16 cellular contexts compared by ENCODE assay signal in the genomic region with DNA sequence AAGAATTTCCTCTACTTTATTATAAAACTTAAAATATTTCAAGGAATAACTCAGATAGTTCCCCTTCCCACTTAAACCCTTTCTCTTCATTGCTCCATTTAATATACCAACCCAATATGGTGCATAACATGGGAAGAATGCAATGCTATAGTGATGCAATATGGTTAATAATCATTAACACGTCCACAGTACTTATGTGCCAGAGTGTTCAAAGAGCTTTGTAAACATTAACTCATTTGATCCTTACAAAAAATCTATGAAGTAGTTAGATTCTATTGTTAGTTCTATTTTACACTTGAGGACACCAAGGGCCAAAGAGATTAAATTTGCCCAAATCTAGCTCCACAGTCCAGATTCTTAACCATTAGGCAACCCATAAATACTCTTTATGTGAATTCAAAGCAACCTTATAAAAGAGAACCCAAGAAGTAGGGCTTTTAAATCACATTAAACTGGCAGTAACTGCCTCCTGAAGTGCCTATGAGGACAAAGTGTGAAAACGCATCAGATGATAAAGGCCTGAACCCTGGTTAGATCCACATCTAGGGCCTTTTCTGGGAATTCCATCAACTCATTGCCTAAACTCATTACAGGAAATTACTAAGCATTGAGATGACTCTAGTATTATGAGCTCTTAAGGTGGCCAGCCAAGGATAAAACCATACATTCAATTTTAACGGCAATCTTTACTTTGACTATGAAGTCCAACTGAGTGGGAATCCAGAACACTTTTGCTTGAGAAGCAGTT.
A peak's percentile ranks its signal among the peaks of the same experiment; 100 is the strongest.
DNase-seq lines count a peak whose midpoint lies in the region; ATAC-seq, FAIRE-seq and TF ChIP-seq lines count a peak whose summit lies in the region.
"Had no signal": no experiment of that assay in that cellular context is flagged by ENCODE, and none has a peak within 500 bp of the region (broad histone marks: within the 10 kb centered on the region; RNA-seq: fewer than 3 reads in every experiment).

No MANE protein-coding gene starts in this region.

- peak; percentile 84 for FAIRE-seq in small intestine (lab: Jason Lieb, UNC)

- 25 to 60% (median 38%) methylated on average over 3 of the region's 3 CpGs for WGBS in small intestine, 3 donors

- peak overlapping the region; percentile 3 to 41 for H3K27ac ChIP-seq in small intestine (ENCODE audit: low read depth in 1 of 2, low read length in 1 of 2)
- H3K27ac ChIP-seq in foreskin keratinocyte: no peak overlapping the region

- peak; percentile 35 for ATAC-seq in GM19043 (IDR thresholded peaks at IDR 0.05; ENCODE audit: low read depth, unreplicated experiment)
- no peak for ATAC-seq in activated T-cell treated with anti-CD3 and anti-CD28 coated beads, Interleukin-2, amount 50 U/mL, for 72 hours (replicated peaks in 1 of 2)
- ATAC-seq in foreskin keratinocyte: no peak
- ATAC-seq: SK-N-SH treated with all-trans-retinoic acid at 6 μM for 48 hours had no signal

- no peak for TF ChIP-seq CTCF in foreskin keratinocyte (conservative IDR thresholded peaks at IDR 0.05)

- no peaks in the 10 kb centered on the region for H3K9me3 ChIP-seq in small intestine (ENCODE audit: control insufficient read depth, low read depth)

- H3K27me3 Mint-ChIP-seq in activated T-cell treated with anti-CD3 and anti-CD28 coated beads, Interleukin-2, amount 50 U/mL, for 72 hours (ENCODE audit: low read depth): peaks cover 9% of the 10 kb centered on the region
- peaks cover 2% of the 10 kb centered on the region for H3K27me3 Mint-ChIP-seq in activated CD4-positive, alpha-beta T cell treated with anti-CD3 and anti-CD28 coated beads, Interleukin-2, amount 10 ng/mL, durations not matched to agents 24 days and 14 days
- H3K27me3 Mint-ChIP-seq: CD4-positive, CD25-positive, alpha-beta regulatory T cell had no signal

- H3K4me3 ChIP-seq in small intestine (ENCODE audit: low read depth in 1 of 2, low read length in 2 of 2): no peak overlapping the region

- DNase-seq in HT1080 (ENCODE audit: low read depth) (peak; percentile 51), glomerular endothelial cell (ENCODE audit: extremely low read depth, low read depth, low spot score) (peak; percentile 29), small intestine (peak; percentile 82), foreskin keratinocyte (no peak)
- DNase-seq in activated T-cell treated with anti-CD3 and anti-CD28 coated beads, Interleukin-2, amount 50 U/mL, for 72 hours: no peak
- DNase-seq in activated CD4-positive, alpha-beta T cell treated with anti-CD3 and anti-CD28 coated beads for 4 hours: no peak
- DNase-seq in activated CD4-positive, alpha-beta T cell treated with anti-CD3 and anti-CD28 coated beads, Interleukin-2, amount 10 ng/mL, durations not matched to agents 24 days and 14 days: no peak
- DNase-seq: activated CD4-positive, CD25-positive, alpha-beta regulatory T cell; activated T-cell treated with anti-CD3 and anti-CD28 coated beads for 4 hours; CD4-positive, CD25-positive, alpha-beta regulatory T cell; KBM-7; NCI-H1694 treated with DMSO at 0.1 percent for 48 hours; stimulated activated CD4-positive, alpha-beta T cell treated with anti-CD3 and anti-CD28 coated beads, Interleukin-4, amount 100 ng/mL, for 24 hours had no signal

- H3K27ac Mint-ChIP-seq in activated T-cell treated with anti-CD3 and anti-CD28 coated beads, Interleukin-2, amount 50 U/mL, for 72 hours: no peak overlapping the region
- no peak overlapping the region for H3K27ac Mint-ChIP-seq in activated CD4-positive, alpha-beta T cell treated with anti-CD3 and anti-CD28 coated beads, Interleukin-2, amount 10 ng/mL, durations not matched to agents 24 days and 14 days
- H3K27ac Mint-ChIP-seq: CD4-positive, CD25-positive, alpha-beta regulatory T cell; stimulated activated naive CD8-positive, alpha-beta T cell treated with anti-CD3 and anti-CD28 coated beads, Interleukin-15, Interleukin-2, amounts not matched to agents 100 ng/mL and 50 ng/mL, for 24 hours had no signal

- H3K36me3 Mint-ChIP-seq in activated T-cell treated with anti-CD3 and anti-CD28 coated beads, Interleukin-2, amount 50 U/mL, for 72 hours (ENCODE audit: insufficient read depth in 2 of 2): no peaks in the 10 kb centered on the region
- H3K36me3 Mint-ChIP-seq in activated CD4-positive, alpha-beta T cell treated with anti-CD3 and anti-CD28 coated beads, Interleukin-2, amount 10 ng/mL, durations not matched to agents 24 days and 14 days (ENCODE audit: low read depth): no peaks in the 10 kb centered on the region
- H3K36me3 Mint-ChIP-seq: CD4-positive, CD25-positive, alpha-beta regulatory T cell had no signal

- H3K4me1 ChIP-seq in small intestine (ENCODE audit: control insufficient read depth in 2 of 2, insufficient read depth in 1 of 2, low read depth in 1 of 2, low read length in 1 of 2): peaks cover 2 to 4% of the 10 kb centered on the region in 2 donors
- peaks cover 13% of the 10 kb centered on the region for H3K4me1 ChIP-seq in foreskin keratinocyte

- H3K4me3 Mint-ChIP-seq in activated T-cell treated with anti-CD3 and anti-CD28 coated beads, Interleukin-2, amount 50 U/mL, for 72 hours: no peak overlapping the region
- H3K4me3 Mint-ChIP-seq in activated CD4-positive, alpha-beta T cell treated with anti-CD3 and anti-CD28 coated beads, Interleukin-2, amount 10 ng/mL, durations not matched to agents 24 days and 14 days: no peak overlapping the region
- H3K4me3 Mint-ChIP-seq: CD4-positive, CD25-positive, alpha-beta regulatory T cell; stimulated activated naive CD8-positive, alpha-beta T cell treated with anti-CD3 and anti-CD28 coated beads, Interleukin-15, Interleukin-2, amounts not matched to agents 100 ng/mL and 50 ng/mL, for 24 hours had no signal

- H3K27me3 ChIP-seq in small intestine (ENCODE audit: control insufficient read depth in 2 of 2, insufficient read depth in 2 of 2, low read length in 2 of 2) (no peaks in the 10 kb centered on the region), foreskin keratinocyte (no peaks in the 10 kb centered on the region)

- intact Hi-C loops in activated CD4-positive, alpha-beta T cell treated with anti-CD3 and anti-CD28 coated beads, Interleukin-2, amount 10 ng/mL, durations not matched to agents 24 days and 14 days (cut with micrococcal nuclease): loop anchor here (10.0 kb wide), 1 partner anchor 86 kb away; no protein-coding TSS in a partner anchor

- H3K36me3 ChIP-seq in small intestine (ENCODE audit: control insufficient read depth in 2 of 2, insufficient read depth in 2 of 2, low read length in 2 of 2): no peaks in the 10 kb centered on the region

- no peaks in the 10 kb centered on the region for H3K9me3 Mint-ChIP-seq in activated T-cell treated with anti-CD3 and anti-CD28 coated beads, Interleukin-2, amount 50 U/mL, for 72 hours
- H3K9me3 Mint-ChIP-seq in activated CD4-positive, alpha-beta T cell treated with anti-CD3 and anti-CD28 coated beads, Interleukin-2, amount 10 ng/mL, durations not matched to agents 24 days and 14 days: no peaks in the 10 kb centered on the region
- H3K9me3 Mint-ChIP-seq: stimulated activated naive CD8-positive, alpha-beta T cell treated with anti-CD3 and anti-CD28 coated beads, Interleukin-15, Interleukin-2, amounts not matched to agents 100 ng/mL and 50 ng/mL, for 24 hours had no signal

- H3K4me1 Mint-ChIP-seq in activated T-cell treated with anti-CD3 and anti-CD28 coated beads, Interleukin-2, amount 50 U/mL, for 72 hours (ENCODE audit: low read depth): peaks cover 11% of the 10 kb centered on the region
- H3K4me1 Mint-ChIP-seq in activated CD4-positive, alpha-beta T cell treated with anti-CD3 and anti-CD28 coated beads, Interleukin-2, amount 10 ng/mL, durations not matched to agents 24 days and 14 days: peaks cover 3% of the 10 kb centered on the region

Comparison
In these comparisons a context has a peak if more than half of its experiments do, and no peak if none do; other contexts are left out.
1. DNase-seq: peak in HT1080 (single experiment), glomerular endothelial cell (single experiment) and small intestine (single experiment); none in activated T-cell treated with anti-CD3 and anti-CD28 coated beads, Interleukin-2, amount 50 U/mL, for 72 hours (0 of 2), foreskin keratinocyte (0 of 2), activated CD4-positive, alpha-beta T cell treated with anti-CD3 and anti-CD28 coated beads for 4 hours (0 of 2) and activated CD4-positive, alpha-beta T cell treated with anti-CD3 and anti-CD28 coated beads, Interleukin-2, amount 10 ng/mL, durations not matched to agents 24 days and 14 days (single experiment).